ENCODE assay signal across 2 cellular contexts in genomic region chr7:43630466-43630865, GRCh38.
TF ChIP-seq lines count a peak whose summit lies in the region.

No MANE protein-coding gene starts in this region.

TF ChIP-seq in HepG2, 621 proteins besides CTCF, POLR2A, EP300 and RAD21:
- TF ChIP-seq, protein P1, sequence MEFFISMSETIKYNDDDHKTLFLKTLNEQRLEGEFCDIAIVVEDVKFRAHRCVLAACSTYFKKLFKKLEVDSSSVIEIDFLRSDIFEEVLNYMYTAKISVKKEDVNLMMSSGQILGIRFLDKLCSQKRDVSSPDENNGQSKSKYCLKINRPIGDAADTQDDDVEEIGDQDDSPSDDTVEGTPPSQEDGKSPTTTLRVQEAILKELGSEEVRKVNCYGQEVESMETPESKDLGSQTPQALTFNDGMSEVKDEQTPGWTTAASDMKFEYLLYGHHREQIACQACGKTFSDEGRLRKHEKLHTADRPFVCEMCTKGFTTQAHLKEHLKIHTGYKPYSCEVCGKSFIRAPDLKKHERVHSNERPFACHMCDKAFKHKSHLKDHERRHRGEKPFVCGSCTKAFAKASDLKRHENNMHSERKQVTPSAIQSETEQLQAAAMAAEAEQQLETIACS (CRISPR knock-in tag; IDR thresholded peaks at IDR 0.05) = no peak
- TF ChIP-seq CEBPG (CRISPR knock-in tag; IDR thresholded peaks at IDR 0.05) (peak; percentile 84), CEBPB (IDR thresholded peaks at IDR 0.05; ENCODE audit: borderline replicate concordance, low read depth, low read length) (peak; percentile 94), ZBED4 (CRISPR knock-in tag; IDR thresholded peaks at IDR 0.05; ENCODE audit: borderline replicate concordance) (no peak), SMAD3 (CRISPR knock-in tag; IDR thresholded peaks at IDR 0.05) (no peak), ZNF589 (CRISPR knock-in tag; conservative IDR thresholded peaks at IDR 0.05) (no peak), ZNF24 (IDR thresholded peaks at IDR 0.05) (no peak)
- TF ChIP-seq, protein P2, sequence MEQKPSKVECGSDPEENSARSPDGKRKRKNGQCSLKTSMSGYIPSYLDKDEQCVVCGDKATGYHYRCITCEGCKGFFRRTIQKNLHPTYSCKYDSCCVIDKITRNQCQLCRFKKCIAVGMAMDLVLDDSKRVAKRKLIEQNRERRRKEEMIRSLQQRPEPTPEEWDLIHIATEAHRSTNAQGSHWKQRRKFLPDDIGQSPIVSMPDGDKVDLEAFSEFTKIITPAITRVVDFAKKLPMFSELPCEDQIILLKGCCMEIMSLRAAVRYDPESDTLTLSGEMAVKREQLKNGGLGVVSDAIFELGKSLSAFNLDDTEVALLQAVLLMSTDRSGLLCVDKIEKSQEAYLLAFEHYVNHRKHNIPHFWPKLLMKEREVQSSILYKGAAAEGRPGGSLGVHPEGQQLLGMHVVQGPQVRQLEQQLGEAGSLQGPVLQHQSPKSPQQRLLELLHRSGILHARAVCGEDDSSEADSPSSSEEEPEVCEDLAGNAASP (CRISPR knock-in tag; IDR thresholded peaks at IDR 0.05; ENCODE audit: borderline replicate concordance) = no peak
- TF ChIP-seq, protein P3, sequence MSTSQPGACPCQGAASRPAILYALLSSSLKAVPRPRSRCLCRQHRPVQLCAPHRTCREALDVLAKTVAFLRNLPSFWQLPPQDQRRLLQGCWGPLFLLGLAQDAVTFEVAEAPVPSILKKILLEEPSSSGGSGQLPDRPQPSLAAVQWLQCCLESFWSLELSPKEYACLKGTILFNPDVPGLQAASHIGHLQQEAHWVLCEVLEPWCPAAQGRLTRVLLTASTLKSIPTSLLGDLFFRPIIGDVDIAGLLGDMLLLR (CRISPR knock-in tag; IDR thresholded peaks at IDR 0.05) = no peak
- TF ChIP-seq, protein P4, sequence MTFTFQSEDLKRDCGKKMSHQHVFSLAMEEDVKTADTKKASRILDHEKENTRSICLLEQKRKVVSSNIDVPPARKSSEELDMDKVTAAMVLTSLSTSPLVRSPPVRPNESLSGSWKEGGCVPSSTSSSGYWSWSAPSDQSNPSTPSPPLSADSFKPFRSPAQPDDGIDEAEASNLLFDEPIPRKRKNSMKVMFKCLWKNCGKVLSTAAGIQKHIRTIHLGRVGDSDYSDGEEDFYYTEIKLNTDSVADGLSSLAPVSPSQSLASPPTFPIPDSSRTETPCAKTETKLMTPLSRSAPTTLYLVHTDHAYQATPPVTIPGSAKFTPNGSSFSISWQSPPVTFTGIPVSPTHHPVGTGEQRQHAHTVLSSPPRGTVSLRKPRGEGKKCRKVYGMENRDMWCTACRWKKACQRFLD (CRISPR knock-in tag; IDR thresholded peaks at IDR 0.05; ENCODE audit: borderline replicate concordance) = no peak

TF ChIP-seq in K562, 482 proteins besides CTCF, POLR2A, EP300 and RAD21:
- TF ChIP-seq SIN3A (IDR thresholded peaks at IDR 0.05; ENCODE audit: borderline replicate concordance in 2 of 2, control insufficient read depth in 1 of 2, low read depth in 2 of 2, low read length in 2 of 2) (no peak), POLR2AphosphoS5 (IDR thresholded peaks at IDR 0.05; ENCODE audit: control insufficient read depth, insufficient read depth, low read depth, low read length) (0 out of 2 replicates have a peak, but pooled peaks have one; percentile 19), CCNT2 (IDR thresholded peaks at IDR 0.05; ENCODE audit: borderline replicate concordance, extremely low read depth, insufficient read length, low read depth, low read length) (no peak), CEBPG (CRISPR knock-in tag; IDR thresholded peaks at IDR 0.05) (no peak), CEBPG (tag; conservative IDR thresholded peaks at IDR 0.05 in 1 of 2, IDR thresholded peaks at IDR 0.05 in 1 of 2) (peak; percentile 82 to 97), ELF1 (tag; IDR thresholded peaks at IDR 0.05) (no peak), PREB (CRISPR knock-in tag; IDR thresholded peaks at IDR 0.05) (no peak), RBM22 (IDR thresholded peaks at IDR 0.05; ENCODE audit: low read depth, low read length, poor library complexity, severe bottlenecking) (peak; percentile 56), LCOR (CRISPR knock-in tag; IDR thresholded peaks at IDR 0.05) (no peak), CEBPB (tag; IDR thresholded peaks at IDR 0.05) (peak; percentile 98), BACH1 (tag; IDR thresholded peaks at IDR 0.05) (no peak), SIX5 (IDR thresholded peaks at IDR 0.05; ENCODE audit: borderline replicate concordance in 1 of 2, insufficient read depth in 1 of 2, low read depth in 1 of 2, low read length in 2 of 2) (no peak), MECOM (CRISPR knock-in tag; IDR thresholded peaks at IDR 0.05) (no peak), ZNF609 (CRISPR knock-in tag; IDR thresholded peaks at IDR 0.05; ENCODE audit: borderline replicate concordance) (no peak), GTF2A2 (tag; IDR thresholded peaks at IDR 0.05) (no peak)
- TF ChIP-seq, protein P5, sequence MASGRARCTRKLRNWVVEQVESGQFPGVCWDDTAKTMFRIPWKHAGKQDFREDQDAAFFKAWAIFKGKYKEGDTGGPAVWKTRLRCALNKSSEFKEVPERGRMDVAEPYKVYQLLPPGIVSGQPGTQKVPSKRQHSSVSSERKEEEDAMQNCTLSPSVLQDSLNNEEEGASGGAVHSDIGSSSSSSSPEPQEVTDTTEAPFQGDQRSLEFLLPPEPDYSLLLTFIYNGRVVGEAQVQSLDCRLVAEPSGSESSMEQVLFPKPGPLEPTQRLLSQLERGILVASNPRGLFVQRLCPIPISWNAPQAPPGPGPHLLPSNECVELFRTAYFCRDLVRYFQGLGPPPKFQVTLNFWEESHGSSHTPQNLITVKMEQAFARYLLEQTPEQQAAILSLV (tag; IDR thresholded peaks at IDR 0.05) = 0 out of 2 replicates have a peak, but pooled peaks have one; percentile 35
- TF ChIP-seq, protein P6, sequence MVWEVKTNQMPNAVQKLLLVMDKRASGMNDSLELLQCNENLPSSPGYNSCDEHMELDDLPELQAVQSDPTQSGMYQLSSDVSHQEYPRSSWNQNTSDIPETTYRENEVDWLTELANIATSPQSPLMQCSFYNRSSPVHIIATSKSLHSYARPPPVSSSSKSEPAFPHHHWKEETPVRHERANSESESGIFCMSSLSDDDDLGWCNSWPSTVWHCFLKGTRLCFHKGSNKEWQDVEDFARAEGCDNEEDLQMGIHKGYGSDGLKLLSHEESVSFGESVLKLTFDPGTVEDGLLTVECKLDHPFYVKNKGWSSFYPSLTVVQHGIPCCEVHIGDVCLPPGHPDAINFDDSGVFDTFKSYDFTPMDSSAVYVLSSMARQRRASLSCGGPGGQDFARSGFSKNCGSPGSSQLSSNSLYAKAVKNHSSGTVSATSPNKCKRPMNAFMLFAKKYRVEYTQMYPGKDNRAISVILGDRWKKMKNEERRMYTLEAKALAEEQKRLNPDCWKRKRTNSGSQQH (CRISPR knock-in tag; IDR thresholded peaks at IDR 0.05) = no peak
TF ChIP-seq in K562: peak in this region for 5.
